In the genomic region with DNA sequence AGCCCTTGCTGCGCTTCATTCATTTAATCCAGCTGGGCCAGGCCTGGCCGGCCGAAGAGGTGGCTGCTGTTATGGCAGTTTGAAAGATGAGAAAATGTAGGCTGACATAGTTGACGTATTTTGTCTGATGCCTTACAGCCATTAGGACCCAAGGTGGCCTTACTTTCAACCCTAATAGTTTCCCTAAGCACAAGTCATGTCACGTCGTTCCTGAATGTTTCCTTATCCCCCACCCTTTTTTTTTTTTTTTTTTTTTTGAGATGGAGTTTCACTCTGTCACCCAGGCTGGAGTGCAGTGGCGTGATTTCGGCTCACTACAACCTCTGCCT, we compare ENCODE assay signal across 8 cellular contexts. TPM values are rescaled to one million over a fixed set of nuclear protein-coding genes. Genes with fewer than 3 reads are reported as not detected.
DNase-seq lines count a peak whose midpoint lies in the region; ATAC-seq and TF ChIP-seq lines count a peak whose summit lies in the region.

No MANE protein-coding gene starts in this region.

- TF ChIP-seq EP300 in gastroesophageal sphincter (IDR thresholded peaks at IDR 0.05), result no peak

- whole genome bisulfite sequencing in gastroesophageal sphincter (ENCODE audit: low coverage in 1 of 2), 2 donors, result 9 to 22% methylated on average over 3 to 5 of the region's 8 CpGs

- H3K36me3 ChIP-seq in HAP-1 (replicated peaks), result peaks cover 15% of the 10 kb centered on the region
- no peaks in the 10 kb centered on the region for H3K36me3 ChIP-seq in gastroesophageal sphincter
- H3K36me3 ChIP-seq in skeletal muscle tissue (ENCODE audit: control insufficient read depth in 3 of 3, insufficient read depth in 3 of 3, low read length in 3 of 3), result no peaks in the 10 kb centered on the region

- peak overlapping the region; percentile 83 to 94 (median 84) for H3K9ac ChIP-seq in skeletal muscle tissue (ENCODE audit: low read depth in 1 of 3, low read length in 3 of 3)

- TF ChIP-seq POLR2A in gastroesophageal sphincter (IDR thresholded peaks at IDR 0.05), result no peak

- H3K27ac ChIP-seq in gastroesophageal sphincter (peak overlapping the region in 3 of 4 donors; percentile 85 to 89 (median 86)), skeletal muscle tissue (ENCODE audit: low read depth, low read length) (peak overlapping the region; percentile 78)

- H3K4me1 ChIP-seq in HAP-1, result peaks cover 15% of the 10 kb centered on the region
- H3K4me1 ChIP-seq in gastroesophageal sphincter, result peaks cover 2 to 53% (median 5%) of the 10 kb centered on the region in 3 donors
- H3K4me1 ChIP-seq in skeletal muscle tissue (ENCODE audit: control insufficient read depth in 3 of 3, insufficient read depth in 3 of 3, low read length in 3 of 3), result peaks cover 9 to 42% (median 30%) of the 10 kb centered on the region in 3 donors

- DNase-seq in HAP-1 (ENCODE audit: low spot score in 2 of 2), result no peak
- DNase-seq in SK-N-DZ (ENCODE audit: low spot score), result no peak
- DNase-seq in NCI-H1092 (lab: John Stamatoyannopoulos, UW), result no peak

- H3K27me3 ChIP-seq in HAP-1 (ENCODE audit: low read depth) (no peaks in the 10 kb centered on the region), gastroesophageal sphincter (no peaks in the 10 kb centered on the region), skeletal muscle tissue (ENCODE audit: control insufficient read depth in 3 of 3, insufficient read depth in 3 of 3, low read length in 3 of 3) (no peaks in the 10 kb centered on the region)

- peak overlapping the region; percentile 96 for H3K4me3 ChIP-seq in HAP-1
- H3K4me3 ChIP-seq in WI38 (ENCODE audit: low read depth, low read length), result peak overlapping the region; percentile 80
- H3K4me3 ChIP-seq in gastroesophageal sphincter, result peak overlapping the region; percentile 50 to 88
- peak overlapping the region; percentile 88 to 98 (median 94) for H3K4me3 ChIP-seq in skeletal muscle tissue (ENCODE audit: low read length in 3 of 3)

- TF ChIP-seq CTCF in WI38 (IDR thresholded peaks at IDR 0.05; ENCODE audit: low read depth, low read length) (no peak), gastroesophageal sphincter (IDR thresholded peaks at IDR 0.05) (no peak)

- no peak for ATAC-seq in gastroesophageal sphincter
- ATAC-seq in GM19467 (IDR thresholded peaks at IDR 0.05; ENCODE audit: unreplicated experiment), result no peak
- ATAC-seq in GM21723 (IDR thresholded peaks at IDR 0.05; ENCODE audit: unreplicated experiment), result no peak

- in situ Hi-C loops in HAP-1 (cut with MboI; ENCODE audit: low sequenced_read_pairs), result no loop called here

- H3K9me3 ChIP-seq in HAP-1 (no peaks in the 10 kb centered on the region), gastroesophageal sphincter (no peaks in the 10 kb centered on the region), skeletal muscle tissue (ENCODE audit: control insufficient read depth in 3 of 3, low read length in 3 of 3) (no peaks in the 10 kb centered on the region)

RNA-seq across cellular contexts. Expression of gene GOT2, which starts 0.3 kb away (rescaled TPM):
- total RNA-seq in gastroesophageal sphincter (100 to 1,000 TPM in 2 of 4 donors, 10 to 100 TPM in 2; 37.3 to 134 (median 103) TPM), skeletal muscle tissue (33.4 TPM)
- polyA plus RNA-seq in SK-N-DZ (2014; cell fraction: cytosol; rRNA removed), result 181 and 188 TPM in 2 replicates
- 110 and 127 TPM in 2 replicates for polyA plus RNA-seq in SK-N-DZ (2014; cell fraction: nucleus; rRNA removed)

RNA-seq across cellular contexts. Expression of gene SLC38A7, which starts 49.9 kb away (rescaled TPM):
- total RNA-seq in gastroesophageal sphincter (10 to 100 TPM; 10.7 to 20.7 (median 14.7) TPM), skeletal muscle tissue (9.4 TPM)
- polyA plus RNA-seq in SK-N-DZ (2014; cell fraction: cytosol; rRNA removed), result 7.0 and 10.5 TPM in 2 replicates
- 8.9 and 13.4 TPM in 2 replicates for polyA plus RNA-seq in SK-N-DZ (2014; cell fraction: nucleus; rRNA removed)
